ENCODE assay signal across 16 cellular contexts in the genomic region with DNA sequence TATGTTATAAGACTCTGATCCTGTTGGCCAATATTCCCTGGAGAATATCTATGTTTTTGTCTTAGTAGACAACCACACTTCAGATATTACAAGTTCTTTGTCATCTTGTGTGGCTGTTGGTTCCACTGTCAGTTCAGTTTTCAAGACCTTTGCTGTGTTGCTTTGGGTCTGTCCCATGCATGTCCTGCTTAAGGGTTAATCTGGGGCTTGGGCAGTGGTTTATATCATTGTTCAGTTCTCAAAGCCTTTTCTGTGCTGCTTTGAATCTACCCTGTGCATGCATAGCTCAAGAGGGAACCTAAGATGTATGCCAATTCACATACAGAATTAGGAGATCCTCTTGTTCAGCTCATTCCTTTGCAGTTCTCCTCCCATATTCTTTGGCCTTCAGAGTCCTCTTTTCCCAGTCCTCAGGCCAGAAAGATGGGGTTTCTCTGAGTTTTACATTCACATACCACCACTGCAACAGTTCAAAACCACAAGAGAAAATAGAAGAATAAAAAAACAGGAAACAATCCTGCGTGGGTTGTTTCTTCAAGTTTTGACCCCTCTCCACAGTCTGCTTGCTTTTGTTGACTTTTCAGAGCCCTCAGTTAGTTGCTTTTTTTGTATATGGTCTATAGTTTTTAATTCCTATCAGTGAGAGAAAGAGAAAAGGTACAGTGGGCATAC. TPM values are rescaled to one million over a fixed set of nuclear protein-coding genes. Genes with fewer than 3 reads are reported as not detected.
A peak's percentile ranks its signal among the peaks of the same experiment; 100 is the strongest.
DNase-seq lines count a peak whose midpoint lies in the region; ATAC-seq lines count a peak whose summit lies in the region.
"Had no signal": no experiment of that assay in that cellular context is flagged by ENCODE, and none has a peak within 500 bp of the region (broad histone marks: within the 10 kb centered on the region; RNA-seq: fewer than 3 reads in every experiment).

No MANE protein-coding gene starts in this region.

- H3K27ac Mint-ChIP-seq in activated T-cell treated with anti-CD3 and anti-CD28 coated beads, Interleukin-2, amount 50 U/mL, for 24 hours, result peak overlapping the region; percentile 57
- peak overlapping the region; percentile 72 for H3K27ac Mint-ChIP-seq in activated naive CD8-positive, alpha-beta T cell treated with anti-CD3 and anti-CD28 coated beads, Interleukin-2, amount 10 ng/mL, durations not matched to agents 7 days and 5 days
- H3K27ac Mint-ChIP-seq in stimulated activated memory B cell treated with anti-CD40 and anti-IgM and Interleukin-4, amounts not matched to agents 10 μg/mL and 1 μg/mL and 100 μg/mL, for 72 hours, result peak overlapping the region; percentile 63
- H3K27ac Mint-ChIP-seq: type B pancreatic cell had no signal

- no peaks in the 10 kb centered on the region for H3K27me3 Mint-ChIP-seq in activated T-cell treated with anti-CD3 and anti-CD28 coated beads, Interleukin-2, amount 50 U/mL, for 24 hours
- H3K27me3 Mint-ChIP-seq in activated naive CD8-positive, alpha-beta T cell treated with anti-CD3 and anti-CD28 coated beads, Interleukin-2, amount 10 ng/mL, durations not matched to agents 7 days and 5 days, result no peaks in the 10 kb centered on the region
- no peaks in the 10 kb centered on the region for H3K27me3 Mint-ChIP-seq in stimulated activated memory B cell treated with anti-CD40 and anti-IgM and Interleukin-4, amounts not matched to agents 10 μg/mL and 1 μg/mL and 100 μg/mL, for 72 hours
- H3K27me3 Mint-ChIP-seq: type B pancreatic cell had no signal

- no peak for ATAC-seq in activated naive CD8-positive, alpha-beta T cell treated with anti-CD3 and anti-CD28 coated beads, Interleukin-2, amount 10 ng/mL, durations not matched to agents 7 days and 5 days (ENCODE audit: low read depth)
- ATAC-seq in stimulated activated memory B cell treated with anti-CD40 and anti-IgM and Interleukin-4, amounts not matched to agents 10 μg/mL and 1 μg/mL and 100 μg/mL, for 72 hours, result peak; percentile 71
- ATAC-seq in HG03196 (IDR thresholded peaks at IDR 0.05; ENCODE audit: unreplicated experiment) (no peak), right cardiac atrium (no peak)
- ATAC-seq: HepG2 had no signal

- H4K20me1 ChIP-seq in Karpas-422 (ENCODE audit: insufficient read depth, low read depth, low read length), result no peaks in the 10 kb centered on the region

- POLR2A ChIA-PET in activated naive CD8-positive, alpha-beta T cell treated with anti-CD3 and anti-CD28 coated beads, Interleukin-2, amount 10 ng/mL, durations not matched to agents 7 days and 5 days (lab: Charles Lee), result interaction anchor here (1.1 kb wide), 1 partner anchor 11 kb away, joined by 3 read pairs; no protein-coding TSS in a partner anchor

- H3K36me3 ChIP-seq in Karpas-422 (ENCODE audit: insufficient read depth, low read length), result peaks cover 44% of the 10 kb centered on the region
- H3K36me3 ChIP-seq: left lung had no signal

- H3K4me1 ChIP-seq in Karpas-422 (ENCODE audit: low read length) (peaks cover 44% of the 10 kb centered on the region), right cardiac atrium (ENCODE audit: control insufficient read depth, insufficient read depth, low read length) (no peaks in the 10 kb centered on the region)

- no peaks in the 10 kb centered on the region for H3K9me2 ChIP-seq in Karpas-422 (replicated peaks; ENCODE audit: insufficient read depth, low read length)

- intact Hi-C loops in right cardiac atrium (cut with DNase I), result no loop called here

- H3K9ac ChIP-seq in Karpas-422 (ENCODE audit: low read length), result peak overlapping the region; percentile 61

- WGBS in right cardiac atrium, result 60% methylated on average over 1 of the region's 1 CpG

- H2AFZ ChIP-seq in Karpas-422 (ENCODE audit: low read length), result no peak overlapping the region

- peak overlapping the region; percentile 37; the same call in 1 of the 2 replicates for H3K4me3 ChIP-seq in Karpas-422 (ENCODE audit: low read length)
- H3K4me3 ChIP-seq in right cardiac atrium (ENCODE audit: low read length), result no peak overlapping the region
- H3K4me3 ChIP-seq: HAP-1, left lung had no signal

- peaks cover 79% of the 10 kb centered on the region for H3K36me3 Mint-ChIP-seq in activated T-cell treated with anti-CD3 and anti-CD28 coated beads, Interleukin-2, amount 50 U/mL, for 24 hours (ENCODE audit: low read depth)
- H3K36me3 Mint-ChIP-seq in activated naive CD8-positive, alpha-beta T cell treated with anti-CD3 and anti-CD28 coated beads, Interleukin-2, amount 10 ng/mL, durations not matched to agents 7 days and 5 days, result peaks cover 35% of the 10 kb centered on the region
- H3K36me3 Mint-ChIP-seq in stimulated activated memory B cell treated with anti-CD40 and anti-IgM and Interleukin-4, amounts not matched to agents 10 μg/mL and 1 μg/mL and 100 μg/mL, for 72 hours, result no peaks in the 10 kb centered on the region

- H3K9me3 Mint-ChIP-seq in activated T-cell treated with anti-CD3 and anti-CD28 coated beads, Interleukin-2, amount 50 U/mL, for 24 hours, result no peaks in the 10 kb centered on the region
- no peaks in the 10 kb centered on the region for H3K9me3 Mint-ChIP-seq in activated naive CD8-positive, alpha-beta T cell treated with anti-CD3 and anti-CD28 coated beads, Interleukin-2, amount 10 ng/mL, durations not matched to agents 7 days and 5 days
- no peaks in the 10 kb centered on the region for H3K9me3 Mint-ChIP-seq in stimulated activated memory B cell treated with anti-CD40 and anti-IgM and Interleukin-4, amounts not matched to agents 10 μg/mL and 1 μg/mL and 100 μg/mL, for 72 hours
- H3K9me3 Mint-ChIP-seq: neural crest cell, type B pancreatic cell had no signal

- no peak overlapping the region for H3K4me3 Mint-ChIP-seq in activated T-cell treated with anti-CD3 and anti-CD28 coated beads, Interleukin-2, amount 50 U/mL, for 24 hours
- H3K4me3 Mint-ChIP-seq in activated naive CD8-positive, alpha-beta T cell treated with anti-CD3 and anti-CD28 coated beads, Interleukin-2, amount 10 ng/mL, durations not matched to agents 7 days and 5 days, result peak overlapping the region; percentile 28
- H3K4me3 Mint-ChIP-seq in stimulated activated memory B cell treated with anti-CD40 and anti-IgM and Interleukin-4, amounts not matched to agents 10 μg/mL and 1 μg/mL and 100 μg/mL, for 72 hours, result peak overlapping the region; percentile 34
- H3K4me3 Mint-ChIP-seq: neural crest cell, type B pancreatic cell had no signal

- DNase-seq in activated T-cell treated with anti-CD3 and anti-CD28 coated beads, Interleukin-2, amount 50 U/mL, for 24 hours, result no peak
- DNase-seq in activated T-cell treated with anti-CD3 and anti-CD28 coated beads for 4 hours, result no peak
- peak; percentile 49 for DNase-seq in Karpas-422
- no peak for DNase-seq in activated naive CD8-positive, alpha-beta T cell treated with anti-CD3 and anti-CD28 coated beads, Interleukin-2, amount 10 ng/mL, durations not matched to agents 7 days and 5 days
- no peak for DNase-seq in activated effector memory CD4-positive, alpha-beta T cell treated with anti-CD3 and anti-CD28 coated beads, Interleukin-2, amount 50 U/mL, for 16 hours
- no peak for DNase-seq in right cardiac atrium
- DNase-seq: DMS53; effector memory CD4-positive, alpha-beta T cell; left lung; NCI-H2081 had no signal

- H3K4me2 ChIP-seq in Karpas-422 (ENCODE audit: low read depth, low read length, poor library complexity, severe bottlenecking), result peak overlapping the region; percentile 75

- H3K9me3 ChIP-seq in Karpas-422 (ENCODE audit: low read length) (no peaks in the 10 kb centered on the region), right cardiac atrium (ENCODE audit: control insufficient read depth, low read length) (no peaks in the 10 kb centered on the region)
- H3K9me3 ChIP-seq: HAP-1, left lung had no signal

- peaks cover 25% of the 10 kb centered on the region for H3K4me1 Mint-ChIP-seq in activated T-cell treated with anti-CD3 and anti-CD28 coated beads, Interleukin-2, amount 50 U/mL, for 24 hours (ENCODE audit: low read depth)
- H3K4me1 Mint-ChIP-seq in activated naive CD8-positive, alpha-beta T cell treated with anti-CD3 and anti-CD28 coated beads, Interleukin-2, amount 10 ng/mL, durations not matched to agents 7 days and 5 days, result peaks cover 27% of the 10 kb centered on the region
- peaks cover 32% of the 10 kb centered on the region for H3K4me1 Mint-ChIP-seq in stimulated activated memory B cell treated with anti-CD40 and anti-IgM and Interleukin-4, amounts not matched to agents 10 μg/mL and 1 μg/mL and 100 μg/mL, for 72 hours

- peaks cover 54% of the 10 kb centered on the region for H3K79me2 ChIP-seq in Karpas-422 (ENCODE audit: low read length)

- no peaks in the 10 kb centered on the region for H3K27me3 ChIP-seq in Karpas-422 (ENCODE audit: low read length)
- H3K27me3 ChIP-seq in right cardiac atrium (ENCODE audit: control insufficient read depth, insufficient read depth), result no peaks in the 10 kb centered on the region
- H3K27me3 ChIP-seq: left lung had no signal

- H3K27ac ChIP-seq in Karpas-422 (ENCODE audit: low read length) (peak overlapping the region; percentile 97), right cardiac atrium (ENCODE audit: low read length) (no peak overlapping the region)
- H3K27ac ChIP-seq: left lung had no signal

RNA-seq across cellular contexts. Expression of gene BUB1B, which starts 21.6 kb away (rescaled TPM):
- total RNA-seq in Karpas-422 (2014; rRNA removed; shearing (Covaris generic); ENCODE audit: low replicate concordance), result 58.2 and 60.1 TPM in 2 replicates
- 10 to 100 TPM; 59.3 TPM for total RNA-seq in activated naive CD8-positive, alpha-beta T cell treated with anti-CD3 and anti-CD28 coated beads, Interleukin-2, amount 10 ng/mL, durations not matched to agents 7 days and 5 days
- total RNA-seq in right cardiac atrium, result 1 to 10 TPM in 3 of 4 donors, not detected in 1; 1.4 to 1.8 (median 1.7) TPM
- 0.18 TPM for polyA plus RNA-seq in right cardiac atrium

RNA-seq across cellular contexts. Expression of gene PAK6, which starts 56.4 kb away (rescaled TPM):
- 0.45 and 0.69 TPM in 2 replicates for total RNA-seq in Karpas-422 (2014; rRNA removed; shearing (Covaris generic); ENCODE audit: low replicate concordance)
- 1 to 10 TPM in 1 of 2 experiments, under 1 TPM in 1; 0.91 to 1.3 TPM for total RNA-seq in activated naive CD8-positive, alpha-beta T cell treated with anti-CD3 and anti-CD28 coated beads, Interleukin-2, amount 10 ng/mL, durations not matched to agents 7 days and 5 days
- total RNA-seq in right cardiac atrium, result 10 to 100 TPM in 3 of 4 donors, 1 to 10 TPM in 1; 9.2 to 22.6 (median 16.8) TPM
- 13.0 TPM for polyA plus RNA-seq in right cardiac atrium
- polyA plus RNA-seq: HepG2 had no signal

Comparison
In these comparisons a context has a peak if more than half of its experiments do, and no peak if none do; other contexts are left out.
1. RNA of gene BUB1B, which starts 21.6 kb away (total RNA-seq): 59.3 TPM in activated naive CD8-positive, alpha-beta T cell treated with anti-CD3 and anti-CD28 coated beads, Interleukin-2, amount 10 ng/mL, durations not matched to agents 7 days and 5 days and 58.2 to 60.1 TPM in Karpas-422; 1.4 to 1.8 TPM in right cardiac atrium; every median in the first group is over 10 times any median in the second.
2. Peak in every context shown above with its lines, with median percentiles within 50 percentile points of each other: H3K27ac Mint-ChIP-seq.